Comparison of ENCODE assay signal across 30 cellular contexts in genomic region chr2:162914161-162914560, GRCh38.
"Had no signal": no experiment of that assay in that cellular context is flagged by ENCODE, and none has a peak within 500 bp of the region (broad histone marks: within the 10 kb centered on the region; RNA-seq: fewer than 3 reads in every experiment).

No MANE protein-coding gene starts in this region.

- FAIRE-seq: frontal cortex had no signal

- H3K4me3 ChIP-seq: breast epithelium, cardiac muscle cell, colonic mucosa had no signal

- H3K27ac Mint-ChIP-seq: activated CD4-positive, alpha-beta memory T cell treated with anti-CD3 and anti-CD28 coated beads, Interleukin-2, amount 10 ng/mL, durations not matched to agents 7 days and 5 days; activated CD4-positive, alpha-beta T cell treated with anti-CD3 and anti-CD28 coated beads, Interleukin-2, amount 10 ng/mL, durations not matched to agents 7 days and 5 days; activated naive CD8-positive, alpha-beta T cell; activated T-cell treated with anti-CD3 and anti-CD28 coated beads, Interleukin-2, amount 50 U/mL, for 24 hours; activated T-helper 17 cell treated with anti-CD3 and anti-CD28 coated beads, Interleukin-2, amount 50 U/mL, for 72 hours; brain; endodermal cell; WTC11 had no signal

- H3K36me3 Mint-ChIP-seq: activated naive CD8-positive, alpha-beta T cell; brain; WTC11 had no signal

- H3K27ac ChIP-seq: breast epithelium, cardiac muscle cell, colonic mucosa, VCaP had no signal

- H3K4me1 ChIP-seq: breast epithelium, colonic mucosa had no signal

- H3K4me3 Mint-ChIP-seq: activated CD4-positive, alpha-beta memory T cell treated with anti-CD3 and anti-CD28 coated beads, Interleukin-2, amount 10 ng/mL, durations not matched to agents 7 days and 5 days; activated CD4-positive, alpha-beta T cell treated with anti-CD3 and anti-CD28 coated beads, Interleukin-2, amount 10 ng/mL, durations not matched to agents 7 days and 5 days; activated naive CD8-positive, alpha-beta T cell; activated T-cell treated with anti-CD3 and anti-CD28 coated beads, Interleukin-2, amount 50 U/mL, for 24 hours; activated T-helper 17 cell treated with anti-CD3 and anti-CD28 coated beads, Interleukin-2, amount 50 U/mL, for 72 hours; brain; endodermal cell; WTC11 had no signal

- H3K36me3 ChIP-seq: breast epithelium, cardiac muscle cell, colonic mucosa had no signal

- H3K9me3 Mint-ChIP-seq: endodermal cell had no signal

- H3K4me1 Mint-ChIP-seq: activated CD4-positive, alpha-beta memory T cell treated with anti-CD3 and anti-CD28 coated beads, Interleukin-2, amount 10 ng/mL, durations not matched to agents 7 days and 5 days; activated CD4-positive, alpha-beta T cell treated with anti-CD3 and anti-CD28 coated beads, Interleukin-2, amount 10 ng/mL, durations not matched to agents 7 days and 5 days; activated T-helper 17 cell treated with anti-CD3 and anti-CD28 coated beads, Interleukin-2, amount 50 U/mL, for 72 hours; brain; endodermal cell; WTC11 had no signal

- H3K9me3 ChIP-seq: breast epithelium, colonic mucosa had no signal

- H3K27me3 ChIP-seq: breast epithelium, cardiac muscle cell, colonic mucosa had no signal

- H3K27me3 Mint-ChIP-seq: activated CD4-positive, alpha-beta memory T cell treated with anti-CD3 and anti-CD28 coated beads, Interleukin-2, amount 10 ng/mL, durations not matched to agents 7 days and 5 days; activated CD4-positive, alpha-beta T cell treated with anti-CD3 and anti-CD28 coated beads, Interleukin-2, amount 10 ng/mL, durations not matched to agents 7 days and 5 days; activated naive CD8-positive, alpha-beta T cell; activated T-cell treated with anti-CD3 and anti-CD28 coated beads, Interleukin-2, amount 50 U/mL, for 24 hours; activated T-helper 17 cell treated with anti-CD3 and anti-CD28 coated beads, Interleukin-2, amount 50 U/mL, for 72 hours; brain had no signal

- DNase-seq: activated CD4-positive, alpha-beta memory T cell treated with anti-CD3 and anti-CD28 coated beads, Interleukin-2, amount 10 ng/mL, durations not matched to agents 7 days and 5 days; activated CD4-positive, alpha-beta T cell treated with anti-CD3 and anti-CD28 coated beads for 1 hour; activated CD4-positive, alpha-beta T cell treated with anti-CD3 and anti-CD28 coated beads for 4 hours; activated CD4-positive, alpha-beta T cell treated with anti-CD3 and anti-CD28 coated beads, Interleukin-2, amount 10 ng/mL, durations not matched to agents 7 days and 5 days; activated CD4-positive, alpha-beta T cell treated with anti-CD3 and anti-CD28 coated beads, Interleukin-2, amount 50 U/mL, for 4 hours; activated CD8-positive, alpha-beta memory T cell treated with anti-CD3 and anti-CD28 coated beads, Interleukin-2, amount 50 U/mL, for 48 hours; activated effector memory CD4-positive, alpha-beta T cell treated with Interleukin-2 at 50 U/mL for 16 hours; activated gamma-delta T cell treated with Interleukin-2 at 50 U/mL for 16 hours; activated naive CD4-positive, alpha-beta T cell treated with anti-CD3 and anti-CD28 coated beads, Interleukin-2, amount 50 U/mL, for 16 hours; activated naive CD4-positive, alpha-beta T cell treated with Interleukin-2 at 50 U/mL for 16 hours; activated T-cell treated with anti-CD3 and anti-CD28 coated beads for 4 hours; activated T-cell treated with anti-CD3 and anti-CD28 coated beads, Interleukin-2, amount 50 U/mL, for 24 hours; amniotic stem cell; anterior cingulate cortex; central memory CD4-positive, alpha-beta T cell; cerebellar nuclear complex; colonic mucosa; effector CD8-positive, alpha-beta T cell; endodermal cell; foreskin fibroblast; head of caudate nucleus; T-helper 2 cell had no signal
